Comparison of ENCODE assay signal across 12 cellular contexts in genomic region chr4:108191269-108191914, GRCh38.
"Had no signal": no experiment of that assay in that cellular context is flagged by ENCODE, and none has a peak within 500 bp of the region (broad histone marks: within the 10 kb centered on the region; RNA-seq: fewer than 3 reads in every experiment).

No MANE protein-coding gene starts in this region.

- H3K27ac Mint-ChIP-seq: activated CD4-positive, alpha-beta memory T cell treated with anti-CD3 and anti-CD28 coated beads for 36 hours; effector memory CD8-positive, alpha-beta T cell; natural killer cell had no signal

- H3K36me3 Mint-ChIP-seq: natural killer cell had no signal

- H3K9me3 Mint-ChIP-seq: activated CD4-positive, alpha-beta memory T cell treated with anti-CD3 and anti-CD28 coated beads for 36 hours; effector memory CD8-positive, alpha-beta T cell; natural killer cell had no signal

- H3K4me3 Mint-ChIP-seq: activated CD4-positive, alpha-beta memory T cell treated with anti-CD3 and anti-CD28 coated beads for 36 hours; effector memory CD8-positive, alpha-beta T cell; natural killer cell had no signal

- H3K27me3 Mint-ChIP-seq: activated CD4-positive, alpha-beta memory T cell treated with anti-CD3 and anti-CD28 coated beads for 36 hours had no signal

- ATAC-seq: effector memory CD8-positive, alpha-beta T cell; natural killer cell had no signal

- DNase-seq: activated CD4-positive, alpha-beta memory T cell treated with anti-CD3 and anti-CD28 coated beads for 36 hours; activated CD4-positive, CD25-positive, alpha-beta regulatory T cell; activated gamma-delta T cell; activated T-cell treated with anti-CD3 and anti-CD28 coated beads, Interleukin-2, amount 50 U/mL, for 48 hours; adrenal gland; dermis blood vessel endothelial cell; effector memory CD8-positive, alpha-beta T cell; foreskin melanocyte; left ventricle myocardium inferior; natural killer cell; stimulated activated CD4-positive, alpha-beta T cell treated with anti-CD3 and anti-CD28 coated beads, Interleukin-1b, Interleukin-23, amount 100 ng/mL, for 48 hours; thyroid gland had no signal

- H3K4me1 Mint-ChIP-seq: natural killer cell had no signal
